8 cellular contexts compared by ENCODE assay signal in the genomic region with DNA sequence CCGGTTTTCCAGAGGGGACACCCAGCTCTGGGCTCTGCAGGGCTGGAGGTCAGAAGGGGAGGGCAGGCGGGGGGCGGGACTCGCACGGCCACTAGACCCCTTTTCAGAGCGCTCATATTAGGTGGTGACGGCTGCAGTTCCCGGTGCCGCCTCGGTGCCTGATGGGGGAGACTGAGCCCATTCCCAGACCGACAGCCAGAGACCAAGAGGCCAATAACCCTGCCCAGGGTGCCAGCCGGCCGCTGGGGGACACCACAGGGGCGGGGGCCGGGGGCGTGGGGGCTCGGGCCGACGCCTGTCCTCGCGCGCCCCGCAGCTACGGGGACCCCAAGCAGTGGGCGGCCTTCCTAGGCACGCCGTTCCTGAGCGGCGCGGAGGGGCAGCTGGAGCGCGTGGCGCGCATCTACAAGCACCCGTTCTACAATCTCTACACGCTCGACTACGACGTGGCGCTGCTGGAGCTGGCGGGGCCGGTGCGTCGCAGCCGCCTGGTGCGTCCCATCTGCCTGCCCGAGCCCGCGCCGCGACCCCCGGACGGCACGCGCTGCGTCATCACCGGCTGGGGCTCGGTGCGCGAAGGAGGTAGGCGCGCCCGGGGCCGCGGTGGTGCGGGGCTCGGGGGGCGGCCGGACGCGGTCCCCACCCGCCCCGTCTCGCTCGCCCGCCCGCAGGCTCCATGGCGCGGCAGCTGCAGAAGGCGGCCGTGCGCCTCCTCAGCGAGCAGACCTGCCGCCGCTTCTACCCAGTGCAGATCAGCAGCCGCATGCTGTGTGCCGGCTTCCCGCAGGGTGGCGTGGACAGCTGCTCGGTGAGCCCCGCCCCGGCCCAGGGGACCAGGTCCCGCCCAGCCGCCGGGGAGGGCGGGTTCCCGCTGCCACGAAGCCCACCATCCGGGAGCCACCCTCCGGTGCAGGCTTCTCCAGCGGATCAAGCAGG. TPM values are rescaled to one million over a fixed set of nuclear protein-coding genes. Genes with fewer than 3 reads are reported as not detected.
DNase-seq lines count a peak whose midpoint lies in the region; ATAC-seq, FAIRE-seq and TF ChIP-seq lines count a peak whose summit lies in the region.

No MANE protein-coding gene starts in this region.

- H3K27ac ChIP-seq in cardiac muscle cell (no peak overlapping the region), keratinocyte (ENCODE audit: control insufficient read depth, insufficient read depth, low read length) (no peak overlapping the region)

- peaks cover 8% of the 10 kb centered on the region for H3K4me1 ChIP-seq in cardiac muscle cell (ENCODE audit: low read depth)
- H3K4me1 ChIP-seq in keratinocyte (ENCODE audit: control insufficient read depth, extremely low read depth, insufficient read depth, low read length) = peaks cover 24% of the 10 kb centered on the region

- FAIRE-seq in keratinocyte (lab: Jason Lieb, UNC) = no peak

- no peaks in the 10 kb centered on the region for H3K27me3 Mint-ChIP-seq in chondrocyte (ENCODE audit: low read depth)
- H3K27me3 Mint-ChIP-seq in type B pancreatic cell = no peaks in the 10 kb centered on the region

- H3K36me3 Mint-ChIP-seq in chondrocyte (ENCODE audit: low read depth) = peaks cover 2% of the 10 kb centered on the region
- peaks cover 4% of the 10 kb centered on the region for H3K36me3 Mint-ChIP-seq in type B pancreatic cell

- dilution Hi-C loops in keratinocyte (cut with MboI; ENCODE audit: extremely low pct_ligation_motif_present, low sequenced_read_pairs) = no loop called here

- H3K4me2 ChIP-seq in keratinocyte (ENCODE audit: control insufficient read depth, extremely low read depth, insufficient read depth, low read depth, low read length) = peak overlapping the region; percentile 97

- H3K27me3 ChIP-seq in cardiac muscle cell = no peaks in the 10 kb centered on the region
- H3K27me3 ChIP-seq in keratinocyte (ENCODE audit: control insufficient read depth, extremely low read depth, insufficient read depth, low read length) = no peaks in the 10 kb centered on the region

- H3K4me1 Mint-ChIP-seq in chondrocyte (ENCODE audit: low read depth) (peaks cover 17% of the 10 kb centered on the region), type B pancreatic cell (ENCODE audit: unreplicated experiment) (peaks cover 7% of the 10 kb centered on the region)

- no peaks in the 10 kb centered on the region for H3K9me3 Mint-ChIP-seq in chondrocyte (ENCODE audit: low read depth)
- no peaks in the 10 kb centered on the region for H3K9me3 Mint-ChIP-seq in type B pancreatic cell

- peaks cover 15% of the 10 kb centered on the region for H4K20me1 ChIP-seq in keratinocyte (ENCODE audit: control insufficient read depth, extremely low read depth, insufficient read depth, low read length)

- peak; percentile 43 for TF ChIP-seq CTCF in cardiac muscle cell (IDR thresholded peaks at IDR 0.05; ENCODE audit: low read depth, low read length)
- peak; percentile 74 for TF ChIP-seq CTCF in chondrocyte (IDR thresholded peaks at IDR 0.05)
- peak in 2 of 3 experiments; percentile 49 to 58 for TF ChIP-seq CTCF in keratinocyte (optimal IDR thresholded peaks at IDR 0.05 in 1 of 3, IDR thresholded peaks at IDR 0.05 in 1 of 3, conservative IDR thresholded peaks at IDR 0.05 in 1 of 3; ENCODE audit: extremely low read depth in 1 of 3, insufficient read depth in 2 of 3, low read length in 3 of 3)
- peak; percentile 65 for TF ChIP-seq CTCF in type B pancreatic cell (conservative IDR thresholded peaks at IDR 0.05)

- H3K79me2 ChIP-seq in keratinocyte (ENCODE audit: control insufficient read depth, insufficient read depth, low read length) = peaks cover 39% of the 10 kb centered on the region

- peaks cover 2% of the 10 kb centered on the region for H3K9me1 ChIP-seq in keratinocyte (ENCODE audit: control insufficient read depth, extremely low read depth, insufficient read depth, low read length)

- no peak overlapping the region for H2AFZ ChIP-seq in keratinocyte (ENCODE audit: control insufficient read depth, low read length)

- H3K9me3 ChIP-seq in cardiac muscle cell (ENCODE audit: low read depth) = no peaks in the 10 kb centered on the region
- no peaks in the 10 kb centered on the region for H3K9me3 ChIP-seq in keratinocyte (ENCODE audit: control insufficient read depth, low read depth, low read length)

- no peak overlapping the region for H3K27ac Mint-ChIP-seq in chondrocyte (ENCODE audit: unreplicated experiment)
- no peak overlapping the region for H3K27ac Mint-ChIP-seq in type B pancreatic cell

- no peak overlapping the region for H3K9ac ChIP-seq in keratinocyte (ENCODE audit: control insufficient read depth, extremely low read depth, insufficient read depth, low read length)

- H3K4me3 Mint-ChIP-seq in chondrocyte (ENCODE audit: unreplicated experiment) (peak overlapping the region; percentile 92), type B pancreatic cell (peak overlapping the region; percentile 65)

- DNase-seq in cardiac muscle cell (ENCODE audit: low read depth in 1 of 2, low spot score in 1 of 2) (peak; percentile 65 to 81), Right ventricle myocardium inferior (ENCODE audit: missing footprints) (no peak), chondrocyte (ENCODE audit: low spot score) (no peak), keratinocyte (ENCODE audit: low read depth, low spot score) (no peak), type B pancreatic cell (ENCODE audit: extremely low spot score, unreplicated experiment) (no peak), NCI-H1105 treated with DMSO at 0.1 percent for 48 hours (lab: John Stamatoyannopoulos, UW) (no peak)

- ATAC-seq in Right ventricle myocardium inferior (no peak), HG02885 (IDR thresholded peaks at IDR 0.05; ENCODE audit: poor library complexity, unreplicated experiment) (no peak), GM21529 (IDR thresholded peaks at IDR 0.05; ENCODE audit: unreplicated experiment) (no peak)

- no peak overlapping the region for H3K4me3 ChIP-seq in cardiac muscle cell
- peak overlapping the region in 2 of 3 experiments; percentile 88 to 100 for H3K4me3 ChIP-seq in keratinocyte (ENCODE audit: control insufficient read depth in 2 of 3, extremely low read depth in 1 of 3, insufficient read depth in 2 of 3, low read depth in 1 of 3, low read length in 3 of 3)

- intact Hi-C loops in Right ventricle myocardium inferior (cut with DNase I) = no loop called here

- H3K36me3 ChIP-seq in cardiac muscle cell (no peaks in the 10 kb centered on the region), keratinocyte (ENCODE audit: control insufficient read depth in 2 of 2, extremely low read depth in 1 of 2, insufficient read depth in 2 of 2, low read length in 2 of 2) (peaks cover 12 to 24% of the 10 kb centered on the region in 2 experiments)

RNA-seq across cellular contexts. Expression of a gene that starts 2.4 kb away (rescaled TPM):
- 76.7 and 93.0 TPM in 2 replicates for total RNA-seq in cardiac muscle cell
- polyA plus RNA-seq in cardiac muscle cell = 287 and 292 TPM in 2 replicates
- 86.9 TPM for total RNA-seq in Right ventricle myocardium inferior
- 74.6 to 100 TPM (median 76.1 TPM) in 3 replicates for total RNA-seq in chondrocyte
- 38.8 to 64.3 TPM (median 45.0 TPM) in 3 replicates for polyA plus RNA-seq in keratinocyte
- 42.2 TPM for polyA plus RNA-seq in keratinocyte (2011; ENCODE audit: low read depth)
- 17.1 and 68.7 TPM in 2 replicates for polyA plus RNA-seq in keratinocyte (2011; cell fraction: cytosol; rRNA removed)
- 16.8 and 22.4 TPM in 2 replicates for polyA plus RNA-seq in keratinocyte (2011; cell fraction: nucleus; rRNA removed)
- polyA plus RNA-seq in keratinocyte (2012; ENCODE audit: low replicate concordance) = 38.7 and 116 TPM in 2 replicates
- 9.1 to 11.1 TPM (median 10.2 TPM) in 3 replicates for polyA minus RNA-seq in keratinocyte
- 73.9 TPM for polyA minus RNA-seq in keratinocyte (2011; cell fraction: cytosol; rRNA and poly(A)+ RNA removed)
- 12.3 and 15.5 TPM in 2 replicates for polyA minus RNA-seq in keratinocyte (2011; cell fraction: nucleus; rRNA and poly(A)+ RNA removed)
- total RNA-seq in type B pancreatic cell (ENCODE audit: low replicate concordance) = 132 and 139 TPM in 2 replicates

RNA-seq across cellular contexts. Expression of a gene that starts 31.8 kb away (rescaled TPM):
- total RNA-seq in cardiac muscle cell (78.6 and 127 TPM in 2 replicates), Right ventricle myocardium inferior (19.2 TPM), chondrocyte (35.5 to 56.0 TPM (median 36.6 TPM) in 3 replicates), type B pancreatic cell (ENCODE audit: low replicate concordance) (63.6 and 116 TPM in 2 replicates)
- polyA plus RNA-seq in cardiac muscle cell (42.5 and 66.9 TPM in 2 replicates), keratinocyte (55.7 to 84.8 TPM (median 80.1 TPM) in 3 replicates)
- polyA plus RNA-seq in keratinocyte (2011; ENCODE audit: low read depth) = 8.0 TPM
- 37.6 and 49.0 TPM in 2 replicates for polyA plus RNA-seq in keratinocyte (2011; cell fraction: cytosol; rRNA removed)
- 59.8 and 68.0 TPM in 2 replicates for polyA plus RNA-seq in keratinocyte (2011; cell fraction: nucleus; rRNA removed)
- polyA plus RNA-seq in keratinocyte (2012; ENCODE audit: low replicate concordance) = 12.4 and 76.0 TPM in 2 replicates
- 46.8 to 87.1 TPM (median 57.1 TPM) in 3 replicates for polyA minus RNA-seq in keratinocyte
- 90.9 TPM for polyA minus RNA-seq in keratinocyte (2011; cell fraction: cytosol; rRNA and poly(A)+ RNA removed)
- polyA minus RNA-seq in keratinocyte (2011; cell fraction: nucleus; rRNA and poly(A)+ RNA removed) = 21.3 and 24.7 TPM in 2 replicates

RNA-seq across cellular contexts. Expression of a gene that starts 51.0 kb away (rescaled TPM):
- total RNA-seq in cardiac muscle cell = 44.8 and 75.2 TPM in 2 replicates
- polyA plus RNA-seq in cardiac muscle cell = 30.5 and 66.4 TPM in 2 replicates
- total RNA-seq in Right ventricle myocardium inferior = 39.8 TPM
- total RNA-seq in chondrocyte = 177 to 258 TPM (median 181 TPM) in 3 replicates
- 20.6 to 32.4 TPM (median 26.8 TPM) in 3 replicates for polyA plus RNA-seq in keratinocyte
- 149 TPM for polyA plus RNA-seq in keratinocyte (2011; ENCODE audit: low read depth)
- polyA plus RNA-seq in keratinocyte (2011; cell fraction: cytosol; rRNA removed) = 9.5 and 12.5 TPM in 2 replicates
- polyA plus RNA-seq in keratinocyte (2011; cell fraction: nucleus; rRNA removed) = 34.9 and 41.2 TPM in 2 replicates
- 21.0 and 188 TPM in 2 replicates for polyA plus RNA-seq in keratinocyte (2012; ENCODE audit: low replicate concordance)
- polyA minus RNA-seq in keratinocyte = 9.5 to 21.8 TPM (median 13.7 TPM) in 3 replicates
- polyA minus RNA-seq in keratinocyte (2011; cell fraction: cytosol; rRNA and poly(A)+ RNA removed) = 40.5 TPM
- polyA minus RNA-seq in keratinocyte (2011; cell fraction: nucleus; rRNA and poly(A)+ RNA removed) = 16.2 and 25.8 TPM in 2 replicates
- total RNA-seq in type B pancreatic cell (ENCODE audit: low replicate concordance) = 31.1 and 67.3 TPM in 2 replicates

Comparison
In these comparisons a context has a peak if more than half of its experiments do, and no peak if none do; other contexts are left out.
1. DNase-seq: peak in cardiac muscle cell (2 of 2); none in Right ventricle myocardium inferior (single experiment), chondrocyte (single experiment), keratinocyte (single experiment), type B pancreatic cell (single experiment) and NCI-H1105 treated with DMSO at 0.1 percent for 48 hours (single experiment).
2. Peak in every context shown above with its lines, with median percentiles within 50 percentile points of each other: CTCF ChIP-seq.